Comparison of ENCODE assay signal across 8 cellular contexts in the genomic region with DNA sequence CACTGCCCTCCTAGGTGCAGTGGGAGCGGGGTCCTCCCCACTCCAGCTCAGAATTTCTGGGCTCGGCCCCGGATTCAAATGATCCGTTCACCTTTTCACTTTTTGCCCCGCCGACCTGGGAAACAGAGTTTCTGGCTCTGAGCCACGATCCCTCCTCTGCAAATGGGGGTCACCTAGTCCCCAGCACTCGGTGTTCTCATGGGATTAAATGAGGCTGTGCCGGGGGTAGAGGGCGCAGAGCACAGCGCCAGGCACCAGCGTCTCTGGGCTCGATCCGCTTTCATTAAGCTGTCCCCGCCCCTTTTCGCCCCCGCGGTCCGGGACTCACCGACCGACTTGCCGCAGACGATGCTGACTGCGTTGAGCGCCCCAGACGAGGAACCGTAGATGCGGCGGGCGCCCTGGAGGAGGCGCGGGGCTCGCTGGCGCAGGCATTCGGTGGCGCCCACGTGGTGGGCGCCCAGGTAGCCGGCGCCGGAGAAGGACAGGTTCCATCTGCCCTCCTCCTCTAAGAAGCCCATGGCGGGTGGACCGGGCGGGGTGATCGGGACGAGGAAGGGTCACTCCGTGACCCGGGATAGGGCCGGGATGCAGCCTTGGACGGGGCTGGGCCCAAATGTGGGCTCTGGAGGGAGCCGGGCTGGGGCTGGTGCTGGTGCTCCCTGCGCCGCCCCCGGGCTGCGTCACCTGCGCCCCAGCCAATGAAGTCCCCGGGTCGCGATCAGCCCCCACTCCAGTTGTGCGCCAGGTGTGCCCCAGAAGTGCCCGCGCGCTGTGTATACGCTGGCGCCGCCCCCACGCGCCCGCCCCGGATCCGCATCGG. TPM values are rescaled to one million over a fixed set of nuclear protein-coding genes. Genes with fewer than 3 reads are reported as not detected.
A peak's percentile ranks its signal among the peaks of the same experiment; 100 is the strongest.
DNase-seq lines count a peak whose midpoint lies in the region; ATAC-seq and TF ChIP-seq lines count a peak whose summit lies in the region.

A gene with protein sequence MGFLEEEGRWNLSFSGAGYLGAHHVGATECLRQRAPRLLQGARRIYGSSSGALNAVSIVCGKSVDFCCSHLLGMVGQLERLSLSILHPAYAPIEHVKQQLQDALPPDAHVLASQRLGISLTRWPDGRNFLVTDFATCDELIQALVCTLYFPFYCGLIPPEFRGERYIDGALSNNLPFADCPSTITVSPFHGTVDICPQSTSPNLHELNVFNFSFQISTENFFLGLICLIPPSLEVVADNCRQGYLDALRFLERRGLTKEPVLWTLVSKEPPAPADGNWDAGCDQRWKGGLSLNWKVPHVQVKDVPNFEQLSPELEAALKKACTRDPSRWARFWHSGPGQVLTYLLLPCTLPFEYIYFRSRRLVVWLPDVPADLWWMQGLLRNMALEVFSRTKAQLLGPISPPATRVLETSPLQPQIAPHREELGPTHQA (minus strand): TSS at position 654 of the 823 bp plus-strand sequence. CDS start 133 bp downstream, at position 521.

- TF ChIP-seq CTCF in psoas muscle (IDR thresholded peaks at IDR 0.05) (no peak), uterus (IDR thresholded peaks at IDR 0.05) (no peak)

- H3K9me3 ChIP-seq in HUES48 (ENCODE audit: control insufficient read depth, insufficient read depth, low read length) (no peaks in the 10 kb centered on the region), endocrine pancreas (ENCODE audit: control insufficient read depth, low read length) (no peaks in the 10 kb centered on the region), psoas muscle (no peaks in the 10 kb centered on the region), uterus (no peaks in the 10 kb centered on the region)

- intact Hi-C loops in psoas muscle (cut with DNase I), result no loop called here
- intact Hi-C loops in uterus (cut with DNase I; ENCODE audit: low total_unique reads), result no loop called here

- H3K27ac ChIP-seq in HUES48 (ENCODE audit: low read depth, low read length) (no peak within 1 kb of the TSS), psoas muscle (no peak within 1 kb of the TSS), uterus (no peak within 1 kb of the TSS)

- H3K9ac ChIP-seq in HUES48 (ENCODE audit: low read depth, low read length) (peak within 1 kb of the TSS; percentile 62), endocrine pancreas (ENCODE audit: control insufficient read depth, insufficient read depth, low read length) (peak within 1 kb of the TSS; percentile 40)

- no peak for TF ChIP-seq POLR2A in uterus (IDR thresholded peaks at IDR 0.05)

- H3K4me3 ChIP-seq in HUES48 (ENCODE audit: low read depth, low read length), result peak within 1 kb of the TSS; percentile 81
- H3K4me3 ChIP-seq in endocrine pancreas (ENCODE audit: control insufficient read depth, insufficient read depth, low read length), result no peak within 1 kb of the TSS
- peak within 1 kb of the TSS; percentile 0 for H3K4me3 ChIP-seq in psoas muscle
- H3K4me3 ChIP-seq in uterus, result no peak within 1 kb of the TSS

- H3K4me1 ChIP-seq in HUES48 (ENCODE audit: control insufficient read depth, insufficient read depth, low read length), result 0 out of 2 replicates have a peak, but pooled peaks cover 2% of the 10 kb centered on the region
- H3K4me1 ChIP-seq in endocrine pancreas (ENCODE audit: control insufficient read depth, insufficient read depth, low read length), result no peaks in the 10 kb centered on the region
- no peaks in the 10 kb centered on the region for H3K4me1 ChIP-seq in psoas muscle
- no peaks in the 10 kb centered on the region for H3K4me1 ChIP-seq in uterus

- peaks cover 15% of the 10 kb centered on the region for H3K27me3 ChIP-seq in HUES48 (ENCODE audit: control insufficient read depth, insufficient read depth, low read length)
- peaks cover 7% of the 10 kb centered on the region for H3K27me3 ChIP-seq in endocrine pancreas (ENCODE audit: control insufficient read depth, insufficient read depth, low read length)
- H3K27me3 ChIP-seq in psoas muscle (ENCODE audit: insufficient read depth in 3 of 3, low read length in 2 of 3), result peaks cover 4 to 70% (median 17%) of the 10 kb centered on the region in 3 donors
- H3K27me3 ChIP-seq in uterus, result peaks cover 6 to 19% of the 10 kb centered on the region in 2 donors

- H3K36me3 ChIP-seq in HUES48 (ENCODE audit: control insufficient read depth, insufficient read depth, low read length), result no peaks in the 10 kb centered on the region; the same call in 1 of the 2 replicates
- no peaks in the 10 kb centered on the region for H3K36me3 ChIP-seq in endocrine pancreas (ENCODE audit: control insufficient read depth, insufficient read depth, low read length)
- no peaks in the 10 kb centered on the region for H3K36me3 ChIP-seq in psoas muscle (ENCODE audit: insufficient read depth in 1 of 2, low read depth in 1 of 2)
- no peaks in the 10 kb centered on the region for H3K36me3 ChIP-seq in uterus

- 1 to 2% (median 2%) methylated on average over 60 to 72 of the region's 72 CpGs for WGBS in psoas muscle, 3 donors

- peak; percentile 62 for DNase-seq in D341Med (ENCODE audit: low spot score)
- peak in 1 of 2 donors; percentile 40 for DNase-seq in psoas muscle
- no peak for DNase-seq in uterus

- no peak for ATAC-seq in psoas muscle
- ATAC-seq in GM18520 (IDR thresholded peaks at IDR 0.05; ENCODE audit: unreplicated experiment), result no peak
- ATAC-seq in HG02763 (IDR thresholded peaks at IDR 0.05; ENCODE audit: unreplicated experiment), result no peak
- ATAC-seq in GM19035 (IDR thresholded peaks at IDR 0.05; ENCODE audit: unreplicated experiment), result no peak

RNA-seq across cellular contexts. Expression of the gene that starts here (rescaled TPM):
- total RNA-seq in psoas muscle, result not detected
- polyA plus RNA-seq in psoas muscle, result under 1 TPM in 2 of 3 donors, not detected in 1; 0.01 to 0.18 TPM
- total RNA-seq in uterus, result not detected

Comparison
In these comparisons a context has a peak if more than half of its experiments do, and no peak if none do; other contexts are left out.
1. H3K4me3 ChIP-seq: peak in HUES48 (single experiment) and psoas muscle (single experiment); none in endocrine pancreas (single experiment) and uterus (0 of 2).